ENCODE assay signal across 27 cellular contexts in genomic region chr11:112516771-112517170, GRCh38.
"Had no signal": no experiment of that assay in that cellular context is flagged by ENCODE, and none has a peak within 500 bp of the region (broad histone marks: within the 10 kb centered on the region; RNA-seq: fewer than 3 reads in every experiment).

No MANE protein-coding gene starts in this region.

- H3K36me3 ChIP-seq: adrenal gland, esophagus squamous epithelium, gastroesophageal sphincter had no signal

- H3K27me3 ChIP-seq: adrenal gland, body of pancreas, gastroesophageal sphincter had no signal

- H3K27me3 Mint-ChIP-seq: activated naive CD8-positive, alpha-beta T cell treated with anti-CD3 and anti-CD28 coated beads, Interleukin-2, amount 50 U/mL, for 24 hours had no signal

- H3K9me3 Mint-ChIP-seq: activated CD8-positive, alpha-beta T cell treated with anti-CD3 and anti-CD28 coated beads for 36 hours; activated naive CD4-positive, alpha-beta T cell treated with anti-CD3 and anti-CD28 coated beads for 36 hours; activated naive CD4-positive, alpha-beta T cell treated with anti-CD3 and anti-CD28 coated beads, Interleukin-2, amount 50 U/mL, for 24 hours; activated naive CD8-positive, alpha-beta T cell treated with anti-CD3 and anti-CD28 coated beads for 36 hours; activated naive CD8-positive, alpha-beta T cell treated with anti-CD3 and anti-CD28 coated beads, Interleukin-2, amount 50 U/mL, for 24 hours; activated T-cell treated with anti-CD3 and anti-CD28 coated beads, Interleukin-2, amount 50 U/mL, for 4 hours; effector memory CD8-positive, alpha-beta T cell had no signal

- H3K27ac ChIP-seq: adrenal gland, body of pancreas, esophagus squamous epithelium, gastroesophageal sphincter had no signal

- H3K4me3 Mint-ChIP-seq: activated CD8-positive, alpha-beta T cell treated with anti-CD3 and anti-CD28 coated beads for 36 hours; activated naive CD4-positive, alpha-beta T cell treated with anti-CD3 and anti-CD28 coated beads for 36 hours; activated naive CD4-positive, alpha-beta T cell treated with anti-CD3 and anti-CD28 coated beads, Interleukin-2, amount 50 U/mL, for 24 hours; activated naive CD8-positive, alpha-beta T cell treated with anti-CD3 and anti-CD28 coated beads for 36 hours; activated naive CD8-positive, alpha-beta T cell treated with anti-CD3 and anti-CD28 coated beads, Interleukin-2, amount 50 U/mL, for 24 hours; activated T-cell treated with anti-CD3 and anti-CD28 coated beads, Interleukin-2, amount 50 U/mL, for 4 hours; effector memory CD8-positive, alpha-beta T cell had no signal

- H3K4me1 Mint-ChIP-seq: activated naive CD4-positive, alpha-beta T cell treated with anti-CD3 and anti-CD28 coated beads, Interleukin-2, amount 50 U/mL, for 24 hours; activated naive CD8-positive, alpha-beta T cell treated with anti-CD3 and anti-CD28 coated beads, Interleukin-2, amount 50 U/mL, for 24 hours had no signal

- H3K4me3 ChIP-seq: adrenal gland, body of pancreas, esophagus squamous epithelium, gastroesophageal sphincter had no signal

- DNase-seq: activated CD4-positive, alpha-beta T cell treated with anti-CD3 and anti-CD28 coated beads for 4 hours; activated CD4-positive, alpha-beta T cell treated with anti-CD3 and anti-CD28 coated beads, Interleukin-2, amount 50 U/mL, for 1 hour; activated CD4-positive, alpha-beta T cell treated with anti-CD3 and anti-CD28 coated beads, Interleukin-2, amount 50 U/mL, for 48 hours; activated CD4-positive, CD25-positive, alpha-beta regulatory T cell; activated CD4-positive, CD25-positive, alpha-beta regulatory T cell treated with anti-CD3 and anti-CD28 coated beads, Interleukin-2, amount 50 U/mL, for 72 hours; activated CD8-positive, alpha-beta memory T cell treated with anti-CD3 and anti-CD28 coated beads for 24 hours; activated CD8-positive, alpha-beta T cell treated with anti-CD3 and anti-CD28 coated beads for 36 hours; activated effector memory CD4-positive, alpha-beta T cell treated with anti-CD3 and anti-CD28 coated beads, Interleukin-2, amount 50 U/mL, for 16 hours; activated naive CD4-positive, alpha-beta T cell treated with anti-CD3 and anti-CD28 coated beads for 36 hours; activated naive CD8-positive, alpha-beta T cell treated with anti-CD3 and anti-CD28 coated beads for 36 hours; activated naive CD8-positive, alpha-beta T cell treated with anti-CD3 and anti-CD28 coated beads, Interleukin-2, amount 50 U/mL, for 24 hours; activated T-cell treated with anti-CD3 and anti-CD28 coated beads, Interleukin-2, amount 50 U/mL, for 4 hours; adrenal gland; amygdala; aorta; body of pancreas; caudate nucleus; cortex of kidney; dermis blood vessel endothelial cell; effector CD4-positive, alpha-beta T cell; effector memory CD8-positive, alpha-beta T cell; erythroblast; esophagus squamous epithelium; foreskin melanocyte had no signal

- H3K4me1 ChIP-seq: adrenal gland, body of pancreas, esophagus squamous epithelium, gastroesophageal sphincter had no signal

- H3K9me3 ChIP-seq: adrenal gland, body of pancreas, esophagus squamous epithelium, gastroesophageal sphincter had no signal

- H3K27ac Mint-ChIP-seq: activated CD8-positive, alpha-beta T cell treated with anti-CD3 and anti-CD28 coated beads for 36 hours; activated naive CD4-positive, alpha-beta T cell treated with anti-CD3 and anti-CD28 coated beads for 36 hours; activated naive CD4-positive, alpha-beta T cell treated with anti-CD3 and anti-CD28 coated beads, Interleukin-2, amount 50 U/mL, for 24 hours; activated naive CD8-positive, alpha-beta T cell treated with anti-CD3 and anti-CD28 coated beads for 36 hours; activated naive CD8-positive, alpha-beta T cell treated with anti-CD3 and anti-CD28 coated beads, Interleukin-2, amount 50 U/mL, for 24 hours; activated T-helper 2 cell treated with anti-CD3 and anti-CD28 coated beads, Interferon-gamma antibody, Interleukin-2, Interleukin-4, amounts not matched to agents 10 μg/mL and 5 μg/mL and 100 μg/mL, durations not matched to agents 14 hours and 24 hours and 36 hours; effector memory CD8-positive, alpha-beta T cell had no signal

- ATAC-seq: activated CD8-positive, alpha-beta T cell treated with anti-CD3 and anti-CD28 coated beads for 36 hours; activated naive CD8-positive, alpha-beta T cell treated with anti-CD3 and anti-CD28 coated beads, Interleukin-2, amount 50 U/mL, for 24 hours; activated T-cell treated with anti-CD3 and anti-CD28 coated beads, Interleukin-2, amount 50 U/mL, for 4 hours; body of pancreas; effector memory CD8-positive, alpha-beta T cell; gastroesophageal sphincter had no signal

- H3K36me3 Mint-ChIP-seq: activated naive CD8-positive, alpha-beta T cell treated with anti-CD3 and anti-CD28 coated beads for 36 hours had no signal
